ENCODE assay signal across 8 cellular contexts in genomic region chr1:172826096-172826741, GRCh38.
A peak's percentile ranks its signal among the peaks of the same experiment; 100 is the strongest.
DNase-seq lines count a peak whose midpoint lies in the region; ATAC-seq and TF ChIP-seq lines count a peak whose summit lies in the region.

No MANE protein-coding gene starts in this region.

- peak overlapping the region; percentile 56 for H3K4me3 ChIP-seq in ACC112 (ENCODE audit: low read depth, low read length)
- no peak overlapping the region for H3K4me3 ChIP-seq in GM12865 (ENCODE audit: low read depth, low read length)
- no peak overlapping the region for H3K4me3 ChIP-seq in Loucy (ENCODE audit: low read length, poor library complexity, severe bottlenecking)
- peak overlapping the region; percentile 22 for H3K4me3 ChIP-seq in right cardiac atrium (ENCODE audit: low read length)
- H3K4me3 ChIP-seq in sigmoid colon: peak overlapping the region in 3 of 4 donors; percentile 8 to 20 (median 14)

- intact Hi-C loops in right cardiac atrium (cut with DNase I) (loop anchor here in 3 of 4 donors (5.0 kb wide), 2 partner anchors 371 to 376 kb away; no protein-coding TSS in a partner anchor), sigmoid colon (cut with DNase I) (loop anchor here (2.0 to 10.0 kb wide), 2 partner anchors 81 to 377 kb away; no protein-coding TSS in a partner anchor), posterior cingulate gyrus (cut with DNase I) (loop anchor here (5.0 to 10.0 kb wide), 2 partner anchors 376 to 999 kb away; partner anchors contain the start of genes CENPL and DARS2)

- TF ChIP-seq EP300 in sigmoid colon (IDR thresholded peaks at IDR 0.05): peak in 3 of 4 donors; percentile 40 to 89 (median 57)

- DNase-seq in GM12865 (ENCODE audit: low read depth): peak; percentile 21
- DNase-seq in amniotic epithelial cell (ENCODE audit: low read depth): peak; percentile 92
- DNase-seq in right cardiac atrium: peak in 2 of 3 donors; percentile 16 to 40
- DNase-seq in sigmoid colon: peak; percentile 77
- DNase-seq in NCI-H2196 (lab: John Stamatoyannopoulos, UW; ENCODE audit: unreplicated experiment): no peak
- no peak for DNase-seq in posterior cingulate gyrus

- H3K4me1 ChIP-seq in ACC112 (ENCODE audit: control insufficient read depth, insufficient read depth, low read length, unreplicated experiment): peaks cover 37% of the 10 kb centered on the region
- H3K4me1 ChIP-seq in Loucy (ENCODE audit: insufficient read depth, low read length, poor library complexity, severe bottlenecking): peaks cover 41% of the 10 kb centered on the region
- no peaks in the 10 kb centered on the region for H3K4me1 ChIP-seq in right cardiac atrium (ENCODE audit: control insufficient read depth, insufficient read depth, low read length)
- peaks cover 0 to 17% (median 11%) of the 10 kb centered on the region in 4 donors for H3K4me1 ChIP-seq in sigmoid colon

- H3K36me3 ChIP-seq in ACC112 (ENCODE audit: insufficient read depth, low read length) (no peaks in the 10 kb centered on the region), Loucy (ENCODE audit: insufficient read depth, low read length) (no peaks in the 10 kb centered on the region), sigmoid colon (no peaks in the 10 kb centered on the region)

- TF ChIP-seq CTCF in GM12865 (IDR thresholded peaks at IDR 0.05; ENCODE audit: insufficient read depth, low read depth, low read length, missing control alignments) (peak; percentile 38), Loucy (conservative IDR thresholded peaks at IDR 0.05; ENCODE audit: low read length) (peak; percentile 93), sigmoid colon (IDR thresholded peaks at IDR 0.05) (peak; percentile 33 to 55 (median 44))

- H4K20me1 ChIP-seq in Loucy (ENCODE audit: insufficient read depth, low read length, poor library complexity, severe bottlenecking): no peaks in the 10 kb centered on the region

- H3K9me3 ChIP-seq in Loucy (ENCODE audit: insufficient read depth, low read depth, low read length): no peaks in the 10 kb centered on the region
- no peaks in the 10 kb centered on the region for H3K9me3 ChIP-seq in right cardiac atrium (ENCODE audit: control insufficient read depth, low read length)
- H3K9me3 ChIP-seq in sigmoid colon: no peaks in the 10 kb centered on the region

- WGBS in right cardiac atrium: 29% methylated on average over 10 of the region's 10 CpGs
- 11 to 30% methylated on average over 10 of the region's 10 CpGs for WGBS in sigmoid colon, 2 donors

- ATAC-seq in right cardiac atrium: peak; percentile 89 to 92

- H3K79me2 ChIP-seq in ACC112 (ENCODE audit: control insufficient read depth, insufficient read depth, low read length, unreplicated experiment) (no peaks in the 10 kb centered on the region), Loucy (ENCODE audit: insufficient read depth, low read length) (no peaks in the 10 kb centered on the region)

- H3F3A ChIP-seq in Loucy (ENCODE audit: low read depth): peaks cover 2% of the 10 kb centered on the region; the same call in 1 of the 2 replicates

- H2AFZ ChIP-seq in ACC112 (ENCODE audit: low read length, unreplicated experiment) (peak overlapping the region; percentile 95), Loucy (ENCODE audit: low read length) (peak overlapping the region; percentile 5; the same call in 1 of the 2 replicates)

- H3K9ac ChIP-seq in Loucy (ENCODE audit: low read depth, low read length, poor library complexity, severe bottlenecking): peak overlapping the region; percentile 9

- TF ChIP-seq POLR2A in sigmoid colon (IDR thresholded peaks at IDR 0.05): no peak

- H3K4me2 ChIP-seq in Loucy (ENCODE audit: low read depth, low read length, poor library complexity, severe bottlenecking): peak overlapping the region; percentile 3

- no peaks in the 10 kb centered on the region for H3K9me2 ChIP-seq in Loucy (replicated peaks; ENCODE audit: low read depth, low read length)

- H3K27me3 ChIP-seq in ACC112 (ENCODE audit: insufficient read depth, low read length) (no peaks in the 10 kb centered on the region), Loucy (ENCODE audit: insufficient read depth, low read length, poor library complexity, severe bottlenecking) (no peaks in the 10 kb centered on the region), right cardiac atrium (ENCODE audit: control insufficient read depth, insufficient read depth) (no peaks in the 10 kb centered on the region), sigmoid colon (no peaks in the 10 kb centered on the region)

- H3K27ac ChIP-seq in ACC112 (ENCODE audit: low read depth, low read length) (peak overlapping the region; percentile 82), right cardiac atrium (ENCODE audit: low read length) (peak overlapping the region; percentile 8), sigmoid colon (peak overlapping the region; percentile 68 to 85 (median 70))

Comparison
In these comparisons a context has a peak if more than half of its experiments do, and no peak if none do; other contexts are left out.
1. H3K27ac ChIP-seq: peak in every context shown above with its lines; median percentile 82 in ACC112; 70 in sigmoid colon; 8 in right cardiac atrium.
2. H3K4me3 ChIP-seq: peak in ACC112 (single experiment), right cardiac atrium (single experiment) and sigmoid colon (3 of 4); none in GM12865 (single experiment) and Loucy (single experiment).
3. DNase-seq: peak in GM12865 (single experiment), amniotic epithelial cell (single experiment), right cardiac atrium (2 of 3) and sigmoid colon (single experiment); none in NCI-H2196 (single experiment) and posterior cingulate gyrus (0 of 10).
4. CTCF ChIP-seq: peak in every context shown above with its lines; median percentile 93 in Loucy; 44 in sigmoid colon; 38 in GM12865.